ENCODE assay signal across 22 cellular contexts in genomic region chr12:13784504-13784903, GRCh38.
"Had no signal": no experiment of that assay in that cellular context is flagged by ENCODE, and none has a peak within 500 bp of the region (broad histone marks: within the 10 kb centered on the region; RNA-seq: fewer than 3 reads in every experiment).

No MANE protein-coding gene starts in this region.

- H3K9me3 ChIP-seq: ascending aorta, colonic mucosa, gastroesophageal sphincter, prostate gland, sigmoid colon had no signal

- H3K4me1 Mint-ChIP-seq: activated CD4-positive, alpha-beta T cell treated with anti-CD3 and anti-CD28 coated beads for 36 hours; activated naive CD8-positive, alpha-beta T cell treated with anti-CD3 and anti-CD28 coated beads, Interleukin-2, amount 50 U/mL, for 24 hours had no signal

- H3K79me2 ChIP-seq: hepatocyte had no signal

- DNase-seq: activated CD4-positive, alpha-beta T cell treated with anti-CD3 and anti-CD28 coated beads for 36 hours; activated CD8-positive, alpha-beta memory T cell treated with anti-CD3 and anti-CD28 coated beads, Interleukin-2, amount 50 U/mL, for 4 hours; activated CD8-positive, alpha-beta T cell treated with anti-CD3 and anti-CD28 coated beads for 36 hours; activated naive CD8-positive, alpha-beta T cell treated with anti-CD3 and anti-CD28 coated beads, Interleukin-2, amount 50 U/mL, for 24 hours; activated T-cell treated with anti-CD3 and anti-CD28 coated beads, Interleukin-2, amount 50 U/mL, for 72 hours; colonic mucosa; effector CD4-positive, alpha-beta T cell; kidney glomerular epithelial cell; occipital lobe; sigmoid colon; stimulated activated CD4-positive, alpha-beta T cell treated with anti-CD3 and anti-CD28 coated beads, Interleukin-12 subunit alpha, Interleukin-12 subunit beta, amount 100 ng/mL, for 4 hours; stimulated activated naive CD4-positive, alpha-beta T cell; substantia nigra; T1000; trophoblast cell had no signal

- H3K27me3 ChIP-seq: ascending aorta, colonic mucosa, gastroesophageal sphincter, hepatocyte, sigmoid colon had no signal

- H3K27ac ChIP-seq: ascending aorta, colonic mucosa, gastroesophageal sphincter, hepatocyte, prostate gland, sigmoid colon, VCaP had no signal

- H2AFZ ChIP-seq: hepatocyte had no signal

- H3K27ac Mint-ChIP-seq: activated CD4-positive, alpha-beta T cell treated with anti-CD3 and anti-CD28 coated beads for 36 hours; activated CD8-positive, alpha-beta T cell treated with anti-CD3 and anti-CD28 coated beads for 36 hours; activated naive CD8-positive, alpha-beta T cell treated with anti-CD3 and anti-CD28 coated beads, Interleukin-2, amount 50 U/mL, for 24 hours; activated T-cell treated with anti-CD3 and anti-CD28 coated beads, Interleukin-2, amount 50 U/mL, for 72 hours; natural killer cell treated with Interleukin-12 subunit alpha and Interleukin-12 subunit beta and Interleukin-15 and Interleukin-18, amount 100 ng/mL, for 72 hours had no signal

- H3K4me2 ChIP-seq: hepatocyte had no signal

- ATAC-seq: activated CD4-positive, alpha-beta T cell treated with anti-CD3 and anti-CD28 coated beads for 36 hours; activated CD8-positive, alpha-beta T cell treated with anti-CD3 and anti-CD28 coated beads for 36 hours; activated naive CD8-positive, alpha-beta T cell treated with anti-CD3 and anti-CD28 coated beads, Interleukin-2, amount 50 U/mL, for 24 hours; activated T-cell treated with anti-CD3 and anti-CD28 coated beads, Interleukin-2, amount 50 U/mL, for 72 hours; gastroesophageal sphincter; natural killer cell treated with Interleukin-12 subunit alpha and Interleukin-12 subunit beta and Interleukin-15 and Interleukin-18, amount 100 ng/mL, for 72 hours had no signal

- H3K36me3 ChIP-seq: ascending aorta, colonic mucosa, gastroesophageal sphincter, prostate gland, sigmoid colon had no signal

- H3K36me3 Mint-ChIP-seq: natural killer cell treated with Interleukin-12 subunit alpha and Interleukin-12 subunit beta and Interleukin-15 and Interleukin-18, amount 100 ng/mL, for 72 hours had no signal

- H3K4me1 ChIP-seq: ascending aorta, colonic mucosa, gastroesophageal sphincter, prostate gland, sigmoid colon had no signal

- H3K9me3 Mint-ChIP-seq: activated CD8-positive, alpha-beta T cell treated with anti-CD3 and anti-CD28 coated beads for 36 hours; activated naive CD8-positive, alpha-beta T cell treated with anti-CD3 and anti-CD28 coated beads, Interleukin-2, amount 50 U/mL, for 24 hours; activated T-cell treated with anti-CD3 and anti-CD28 coated beads, Interleukin-2, amount 50 U/mL, for 72 hours had no signal

- H3K4me3 Mint-ChIP-seq: activated CD4-positive, alpha-beta T cell treated with anti-CD3 and anti-CD28 coated beads for 36 hours; activated CD8-positive, alpha-beta T cell treated with anti-CD3 and anti-CD28 coated beads for 36 hours; activated naive CD8-positive, alpha-beta T cell treated with anti-CD3 and anti-CD28 coated beads, Interleukin-2, amount 50 U/mL, for 24 hours; activated T-cell treated with anti-CD3 and anti-CD28 coated beads, Interleukin-2, amount 50 U/mL, for 72 hours; natural killer cell treated with Interleukin-12 subunit alpha and Interleukin-12 subunit beta and Interleukin-15 and Interleukin-18, amount 100 ng/mL, for 72 hours had no signal

- H3K4me3 ChIP-seq: ascending aorta, colonic mucosa, gastroesophageal sphincter, hepatocyte, lung, prostate gland, sigmoid colon had no signal
